Comparison of ENCODE assay signal across 12 cellular contexts in the genomic region with DNA sequence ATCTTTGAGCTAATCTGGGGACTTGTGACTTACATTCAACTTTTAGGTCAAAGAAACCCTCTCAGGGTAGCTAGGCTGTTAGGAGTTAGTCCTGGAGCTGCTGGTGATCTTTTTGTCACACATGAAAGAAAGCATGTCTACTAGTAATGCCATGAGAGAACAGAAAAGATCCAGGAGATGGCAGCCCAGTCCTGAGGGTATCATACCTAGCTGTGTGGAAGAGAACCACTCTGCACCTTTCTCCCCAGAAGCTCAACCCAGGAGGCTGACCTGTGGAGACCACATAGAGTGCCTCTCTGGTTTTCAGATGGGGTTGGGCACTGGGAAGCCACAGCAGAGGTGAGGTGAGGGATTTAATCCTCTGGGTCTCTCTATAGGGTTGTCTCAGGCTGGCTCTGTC.
A peak's percentile ranks its signal among the peaks of the same experiment; 100 is the strongest.
DNase-seq lines count a peak whose midpoint lies in the region; ATAC-seq and TF ChIP-seq lines count a peak whose summit lies in the region.
"Had no signal": no experiment of that assay in that cellular context is flagged by ENCODE, and none has a peak within 500 bp of the region (broad histone marks: within the 10 kb centered on the region; RNA-seq: fewer than 3 reads in every experiment).

No MANE protein-coding gene starts in this region.

- H3K36me3 ChIP-seq in psoas muscle (ENCODE audit: insufficient read depth in 1 of 2, low read depth in 1 of 2): no peaks in the 10 kb centered on the region
- H3K36me3 ChIP-seq in effector memory CD4-positive, alpha-beta T cell (ENCODE audit: control insufficient read depth, insufficient read depth, low read length): no peaks in the 10 kb centered on the region

- H3K27me3 ChIP-seq in psoas muscle (ENCODE audit: insufficient read depth in 3 of 3, low read length in 2 of 3): no peaks in the 10 kb centered on the region
- no peaks in the 10 kb centered on the region for H3K27me3 ChIP-seq in effector memory CD4-positive, alpha-beta T cell (replicated peaks; ENCODE audit: control insufficient read depth, insufficient read depth, low read length, poor library complexity, severe bottlenecking)

- H3K9me3 ChIP-seq in psoas muscle: no peaks in the 10 kb centered on the region
- H3K9me3 ChIP-seq in effector memory CD4-positive, alpha-beta T cell (ENCODE audit: control insufficient read depth, low read length): no peaks in the 10 kb centered on the region

- DNase-seq in NCI-H1417 (lab: John Stamatoyannopoulos, UW) (peak in 2 of 3 experiments; percentile 32 to 54), NCI-H1417 treated with DMSO at 0.1 percent for 48 hours (lab: John Stamatoyannopoulos, UW) (no peak), NCI-H69 (lab: John Stamatoyannopoulos, UW) (peak; percentile 61), dermis blood vessel endothelial cell (peak; percentile 7), psoas muscle (no peak), AG08396 (ENCODE audit: low spot score) (no peak)
- no peak for DNase-seq in effector memory CD4-positive, alpha-beta T cell
- no peak for DNase-seq in activated CD8-positive, alpha-beta memory T cell treated with anti-CD3 and anti-CD28 coated beads, Interleukin-2, amount 50 U/mL, for 4 hours
- DNase-seq: nephron progenitor cell; stimulated activated CD4-positive, alpha-beta T cell treated with anti-CD3 and anti-CD28 coated beads, Interleukin-4, amount 100 ng/mL, for 4 hours; trophoblast cell had no signal

- intact Hi-C loops in psoas muscle (cut with DNase I): loop anchor here (10.0 kb wide), 2 partner anchors 535 to 545 kb away; no protein-coding TSS in a partner anchor

- no peaks in the 10 kb centered on the region for H3K4me1 ChIP-seq in psoas muscle
- H3K4me1 ChIP-seq in effector memory CD4-positive, alpha-beta T cell (ENCODE audit: control insufficient read depth, insufficient read depth, low read length, poor library complexity, severe bottlenecking): no peaks in the 10 kb centered on the region

- H3K27ac ChIP-seq in psoas muscle: no peak overlapping the region
- no peak overlapping the region for H3K27ac ChIP-seq in effector memory CD4-positive, alpha-beta T cell (ENCODE audit: insufficient read depth, low read length, poor library complexity, severe bottlenecking)
- H3K27ac ChIP-seq: SK-N-MC had no signal

- ATAC-seq in psoas muscle: peak in 3 of 4 donors; percentile 47 to 64 (median 58)

- TF ChIP-seq CTCF in psoas muscle (IDR thresholded peaks at IDR 0.05): peak; percentile 20

- H3K4me3 ChIP-seq in psoas muscle: no peak overlapping the region
- no peak overlapping the region for H3K4me3 ChIP-seq in effector memory CD4-positive, alpha-beta T cell (ENCODE audit: insufficient read depth, low read depth, low read length, poor library complexity, severe bottlenecking)
- H3K4me3 ChIP-seq: SK-N-MC had no signal

Comparison
In these comparisons a context has a peak if more than half of its experiments do, and no peak if none do; other contexts are left out.
1. DNase-seq: peak in NCI-H1417 (2 of 3), NCI-H69 (single experiment) and dermis blood vessel endothelial cell (single experiment); none in NCI-H1417 treated with DMSO at 0.1 percent for 48 hours (single experiment), psoas muscle (0 of 2), effector memory CD4-positive, alpha-beta T cell (0 of 3), AG08396 (single experiment) and activated CD8-positive, alpha-beta memory T cell treated with anti-CD3 and anti-CD28 coated beads, Interleukin-2, amount 50 U/mL, for 4 hours (single experiment).